Comparison of ENCODE assay signal across 9 cellular contexts in the genomic region with DNA sequence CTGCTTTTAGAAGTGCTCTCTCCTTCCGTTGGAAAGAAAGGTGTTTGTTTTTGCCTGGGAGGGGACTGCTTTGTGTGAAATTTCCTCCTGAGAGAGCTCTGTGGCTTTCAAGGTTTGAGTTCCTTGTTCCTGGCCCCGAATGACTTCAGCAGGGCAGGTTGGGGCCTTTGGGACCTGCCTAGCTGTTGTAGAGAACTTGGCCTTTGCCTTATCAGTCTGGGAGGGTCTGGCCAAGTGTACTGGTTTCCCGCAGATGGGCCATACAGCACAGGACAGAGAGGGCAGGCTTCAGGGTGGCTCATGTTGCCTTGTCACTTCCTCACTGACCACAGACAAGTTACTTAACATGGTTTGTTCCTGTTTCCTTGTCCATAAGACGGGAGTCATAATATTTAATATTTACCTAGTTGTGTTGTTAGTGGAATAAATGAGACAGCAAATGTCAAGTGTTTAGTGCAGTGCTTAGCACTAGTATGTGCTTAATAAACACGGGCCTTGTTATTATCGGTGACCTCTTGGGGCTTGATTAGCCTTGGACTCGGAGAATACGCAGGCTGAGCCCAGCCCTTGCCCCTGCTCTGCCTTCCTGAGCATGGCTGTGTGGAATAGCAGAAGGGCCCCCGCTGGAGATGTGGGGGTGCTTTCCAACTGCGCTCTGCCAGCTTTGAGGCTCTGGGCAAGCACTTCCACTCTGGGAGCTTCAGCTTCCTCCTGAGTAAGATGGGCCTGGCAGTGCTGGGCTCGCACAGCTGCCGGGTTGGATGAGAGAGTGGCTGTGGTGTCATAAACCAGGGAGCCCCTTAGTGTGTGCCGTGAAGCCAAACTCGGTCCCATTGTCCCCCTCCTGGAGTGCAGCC. TPM values are rescaled to one million over a fixed set of nuclear protein-coding genes. Genes with fewer than 3 reads are reported as not detected.
A peak's percentile ranks its signal among the peaks of the same experiment; 100 is the strongest.
DNase-seq lines count a peak whose midpoint lies in the region; ATAC-seq and TF ChIP-seq lines count a peak whose summit lies in the region.
"Had no signal": no experiment of that assay in that cellular context is flagged by ENCODE, and none has a peak within 500 bp of the region (broad histone marks: within the 10 kb centered on the region; RNA-seq: fewer than 3 reads in every experiment).

No MANE protein-coding gene starts in this region.

- no peak for TF ChIP-seq CTCF in type B pancreatic cell (conservative IDR thresholded peaks at IDR 0.05)

- peaks cover 0 to 1% of the 10 kb centered on the region in 2 donors for H3K36me3 Mint-ChIP-seq in activated T-cell treated with anti-CD3 and anti-CD28 coated beads, Interleukin-2, amount 50 U/mL, for 72 hours (ENCODE audit: insufficient read depth in 2 of 2)
- peaks cover 19% of the 10 kb centered on the region for H3K36me3 Mint-ChIP-seq in activated T-cell treated with anti-CD3 and anti-CD28 coated beads, Interleukin-2, amount 50 U/mL, for 4 hours (ENCODE audit: insufficient read depth)
- peaks cover 4% of the 10 kb centered on the region for H3K36me3 Mint-ChIP-seq in type B pancreatic cell

- H3K27ac ChIP-seq in cingulate gyrus (ENCODE audit: low read depth, low read length): peak overlapping the region; percentile 83

- H3K4me3 Mint-ChIP-seq in activated T-cell treated with anti-CD3 and anti-CD28 coated beads, Interleukin-2, amount 50 U/mL, for 72 hours: no peak overlapping the region
- H3K4me3 Mint-ChIP-seq in activated T-cell treated with anti-CD3 and anti-CD28 coated beads, Interleukin-2, amount 50 U/mL, for 4 hours: no peak overlapping the region
- H3K4me3 Mint-ChIP-seq in type B pancreatic cell: peak overlapping the region; percentile 44

- no peak for ATAC-seq in activated T-cell treated with anti-CD3 and anti-CD28 coated beads, Interleukin-2, amount 50 U/mL, for 72 hours (replicated peaks in 1 of 2)
- ATAC-seq in activated T-cell treated with anti-CD3 and anti-CD28 coated beads, Interleukin-2, amount 50 U/mL, for 4 hours: no peak
- no peak for ATAC-seq in GM21723 (IDR thresholded peaks at IDR 0.05; ENCODE audit: unreplicated experiment)

- no peak for DNase-seq in activated T-cell treated with anti-CD3 and anti-CD28 coated beads, Interleukin-2, amount 50 U/mL, for 72 hours
- no peak for DNase-seq in activated T-cell treated with anti-CD3 and anti-CD28 coated beads, Interleukin-2, amount 50 U/mL, for 4 hours
- DNase-seq in mucosa of gallbladder (ENCODE audit: low spot score): peak; percentile 47
- no peak for DNase-seq in type B pancreatic cell (ENCODE audit: extremely low spot score, unreplicated experiment)
- DNase-seq in 8988T: no peak
- no peak for DNase-seq in NCI-H1436 treated with DMSO at 0.1 percent for 48 hours (lab: John Stamatoyannopoulos, UW)

- H3K9me3 Mint-ChIP-seq in activated T-cell treated with anti-CD3 and anti-CD28 coated beads, Interleukin-2, amount 50 U/mL, for 72 hours: no peaks in the 10 kb centered on the region
- H3K9me3 Mint-ChIP-seq in activated T-cell treated with anti-CD3 and anti-CD28 coated beads, Interleukin-2, amount 50 U/mL, for 4 hours: no peaks in the 10 kb centered on the region
- H3K9me3 Mint-ChIP-seq in type B pancreatic cell: no peaks in the 10 kb centered on the region

- H3K27me3 Mint-ChIP-seq in activated T-cell treated with anti-CD3 and anti-CD28 coated beads, Interleukin-2, amount 50 U/mL, for 72 hours (ENCODE audit: low read depth): no peaks in the 10 kb centered on the region
- no peaks in the 10 kb centered on the region for H3K27me3 Mint-ChIP-seq in activated T-cell treated with anti-CD3 and anti-CD28 coated beads, Interleukin-2, amount 50 U/mL, for 4 hours (ENCODE audit: low read depth)
- H3K27me3 Mint-ChIP-seq in type B pancreatic cell: no peaks in the 10 kb centered on the region

- no peaks in the 10 kb centered on the region for H3K4me1 Mint-ChIP-seq in activated T-cell treated with anti-CD3 and anti-CD28 coated beads, Interleukin-2, amount 50 U/mL, for 72 hours (ENCODE audit: low read depth)
- no peaks in the 10 kb centered on the region for H3K4me1 Mint-ChIP-seq in activated T-cell treated with anti-CD3 and anti-CD28 coated beads, Interleukin-2, amount 50 U/mL, for 4 hours (ENCODE audit: low read depth)
- H3K4me1 Mint-ChIP-seq in type B pancreatic cell (ENCODE audit: unreplicated experiment): peaks cover 10% of the 10 kb centered on the region

- peak overlapping the region; percentile 72 for H3K27ac Mint-ChIP-seq in activated T-cell treated with anti-CD3 and anti-CD28 coated beads, Interleukin-2, amount 50 U/mL, for 72 hours
- H3K27ac Mint-ChIP-seq in type B pancreatic cell: peak overlapping the region; percentile 93

RNA-seq across cellular contexts. Expression of gene PRSS8, which starts 6.6 kb away (rescaled TPM):
- not detected for total RNA-seq in activated T-cell treated with anti-CD3 and anti-CD28 coated beads, Interleukin-2, amount 50 U/mL, for 72 hours
- under 1 TPM; 0.11 to 0.58 (median 0.38) TPM for total RNA-seq in activated T-cell treated with anti-CD3 and anti-CD28 coated beads, Interleukin-2, amount 50 U/mL, for 4 hours
- total RNA-seq in mucosa of gallbladder (312 TPM), type B pancreatic cell (ENCODE audit: low replicate concordance) (84.7 and 205 TPM in 2 replicates)
- total RNA-seq: HT1080 had no signal

RNA-seq across cellular contexts. Expression of gene KAT8, which starts 11.5 kb away (rescaled TPM):
- total RNA-seq in activated T-cell treated with anti-CD3 and anti-CD28 coated beads, Interleukin-2, amount 50 U/mL, for 72 hours: 10 to 100 TPM; 50.8 to 55.5 TPM
- 10 to 100 TPM; 59.8 to 63.9 (median 61.9) TPM for total RNA-seq in activated T-cell treated with anti-CD3 and anti-CD28 coated beads, Interleukin-2, amount 50 U/mL, for 4 hours
- total RNA-seq in mucosa of gallbladder: 67.2 TPM
- total RNA-seq in type B pancreatic cell (ENCODE audit: low replicate concordance): 54.4 and 70.3 TPM in 2 replicates

RNA-seq across cellular contexts. Expression of gene BCKDK, which starts 20.8 kb away (rescaled TPM):
- 10 to 100 TPM; 21.6 to 24.5 TPM for total RNA-seq in activated T-cell treated with anti-CD3 and anti-CD28 coated beads, Interleukin-2, amount 50 U/mL, for 72 hours
- 10 to 100 TPM; 41.9 to 46.5 (median 43.2) TPM for total RNA-seq in activated T-cell treated with anti-CD3 and anti-CD28 coated beads, Interleukin-2, amount 50 U/mL, for 4 hours
- 49.6 TPM for total RNA-seq in mucosa of gallbladder
- 38.5 and 44.5 TPM in 2 replicates for total RNA-seq in type B pancreatic cell (ENCODE audit: low replicate concordance)

RNA-seq across cellular contexts. Expression of gene PRSS36, which starts 20.9 kb away (rescaled TPM):
- total RNA-seq in activated T-cell treated with anti-CD3 and anti-CD28 coated beads, Interleukin-2, amount 50 U/mL, for 72 hours: under 1 TPM; 0.19 TPM
- under 1 TPM in 2 of 3 donors, not detected in 1; 0.40 to 0.78 TPM for total RNA-seq in activated T-cell treated with anti-CD3 and anti-CD28 coated beads, Interleukin-2, amount 50 U/mL, for 4 hours
- total RNA-seq in mucosa of gallbladder (5.7 TPM), type B pancreatic cell (ENCODE audit: low replicate concordance) (1.8 and 2.0 TPM in 2 replicates)

RNA-seq across cellular contexts. Expression of gene VKORC1, which starts 34.3 kb away (rescaled TPM):
- 10 to 100 TPM; 52.2 to 55.6 TPM for total RNA-seq in activated T-cell treated with anti-CD3 and anti-CD28 coated beads, Interleukin-2, amount 50 U/mL, for 72 hours
- total RNA-seq in activated T-cell treated with anti-CD3 and anti-CD28 coated beads, Interleukin-2, amount 50 U/mL, for 4 hours: 10 to 100 TPM; 62.8 to 63.8 (median 63.5) TPM
- total RNA-seq in mucosa of gallbladder (100 TPM), type B pancreatic cell (ENCODE audit: low replicate concordance) (70.1 and 78.9 TPM in 2 replicates)

Comparison
In these comparisons a context has a peak if more than half of its experiments do, and no peak if none do; other contexts are left out.
1. RNA of gene PRSS8, which starts 6.6 kb away (total RNA-seq): 312 TPM in mucosa of gallbladder (single experiment) and 84.7 to 205 TPM in type B pancreatic cell; 0.11 to 0.58 TPM in activated T-cell treated with anti-CD3 and anti-CD28 coated beads, Interleukin-2, amount 50 U/mL, for 4 hours and not detected in activated T-cell treated with anti-CD3 and anti-CD28 coated beads, Interleukin-2, amount 50 U/mL, for 72 hours; every median in the first group is over 10 times any median in the second.